ENCODE assay signal across 13 cellular contexts in the genomic region with DNA sequence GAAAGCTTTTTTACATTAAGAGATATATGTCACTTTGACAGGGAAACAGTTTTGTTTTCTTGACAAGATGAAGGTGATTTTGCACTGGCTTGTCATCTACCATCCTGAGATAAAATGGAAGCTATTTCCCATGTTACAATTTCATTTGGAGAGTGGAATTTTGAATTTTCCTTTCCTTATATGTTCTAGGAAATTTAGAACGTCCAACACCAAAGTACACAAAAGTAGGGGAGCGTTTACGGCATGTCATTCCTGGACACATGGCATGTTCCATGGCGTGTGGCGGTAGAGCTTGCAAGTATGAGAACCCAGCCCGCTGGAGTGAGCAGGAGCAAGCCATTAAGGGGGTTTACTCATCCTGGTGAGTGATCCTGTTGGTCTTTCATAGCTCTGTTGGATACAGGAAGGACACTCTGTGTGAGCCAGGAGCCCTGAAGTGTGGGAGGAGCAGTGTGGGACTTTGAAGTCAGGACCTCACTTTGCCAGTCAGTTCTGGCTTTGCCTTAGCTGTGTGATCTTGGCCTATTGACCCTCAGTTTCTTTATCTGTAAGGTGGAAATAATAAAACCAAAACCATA. TPM values are rescaled to one million over a fixed set of nuclear protein-coding genes. Genes with fewer than 3 reads are reported as not detected.
A peak's percentile ranks its signal among the peaks of the same experiment; 100 is the strongest.
DNase-seq lines count a peak whose midpoint lies in the region; TF ChIP-seq lines count a peak whose summit lies in the region.
"Had no signal": no experiment of that assay in that cellular context is flagged by ENCODE, and none has a peak within 500 bp of the region (broad histone marks: within the 10 kb centered on the region; RNA-seq: fewer than 3 reads in every experiment).

No MANE protein-coding gene starts in this region.

- peak; percentile 45 for DNase-seq in EH (ENCODE audit: low read depth)
- peak; percentile 65 for DNase-seq in MG63
- DNase-seq in chondrocyte (ENCODE audit: low spot score), result no peak
- peak; percentile 93 for DNase-seq in mesendoderm
- no peak for DNase-seq in vagina (ENCODE audit: extremely low spot score in 2 of 2)
- DNase-seq in adrenal gland, result no peak
- DNase-seq in retina, result no peak
- no peak for DNase-seq in NCI-H446 treated with DMSO at 0.1 percent for 48 hours (lab: John Stamatoyannopoulos, UW)
- DNase-seq: activated CD8-positive, alpha-beta T cell treated with anti-CD3 and anti-CD28 coated beads, Interleukin-2, amount 10 ng/mL, durations not matched to agents 7 days and 5 days; NCI-H526 treated with DMSO at 0.1 percent for 48 hours; sigmoid colon; T-helper 1 cell had no signal

- H3K79me1 ChIP-seq in mesendoderm (ENCODE audit: low read length), result no peaks in the 10 kb centered on the region

- H3K27me3 Mint-ChIP-seq in chondrocyte (ENCODE audit: low read depth), result no peaks in the 10 kb centered on the region

- H2AK5ac ChIP-seq in mesendoderm (ENCODE audit: low read length), result no peak overlapping the region

- peak overlapping the region; percentile 45 for H3K56ac ChIP-seq in mesendoderm (ENCODE audit: low read length)

- H4K8ac ChIP-seq in mesendoderm (ENCODE audit: low read depth, low read length), result no peak overlapping the region

- TF ChIP-seq CTCF in chondrocyte (IDR thresholded peaks at IDR 0.05) (no peak), vagina (IDR thresholded peaks at IDR 0.05) (no peak), adrenal gland (IDR thresholded peaks at IDR 0.05) (no peak)

- H3K9ac ChIP-seq in mesendoderm (ENCODE audit: low read length), result no peak overlapping the region

- no peak overlapping the region for H3K4me2 ChIP-seq in mesendoderm (ENCODE audit: low read length)

- no peak overlapping the region for H2BK15ac ChIP-seq in mesendoderm (replicated peaks; ENCODE audit: low read depth)

- no peak overlapping the region for H2BK5ac ChIP-seq in mesendoderm (ENCODE audit: low read length)

- H3K36me3 Mint-ChIP-seq in chondrocyte (ENCODE audit: low read depth), result peaks cover 3% of the 10 kb centered on the region

- H2BK120ac ChIP-seq in mesendoderm (ENCODE audit: low read depth, low read length), result no peak overlapping the region

- peaks cover 36% of the 10 kb centered on the region for H3K4me1 Mint-ChIP-seq in chondrocyte (ENCODE audit: low read depth)

- H3K79me2 ChIP-seq in mesendoderm (ENCODE audit: control insufficient read depth, insufficient read depth, low read length), result no peaks in the 10 kb centered on the region

- no peak overlapping the region for H3K4me3 Mint-ChIP-seq in chondrocyte (ENCODE audit: unreplicated experiment)
- H3K4me3 Mint-ChIP-seq: activated CD8-positive, alpha-beta T cell treated with anti-CD3 and anti-CD28 coated beads, Interleukin-2, amount 10 ng/mL, durations not matched to agents 7 days and 5 days had no signal

- H3K9me3 ChIP-seq in MG63 (no peaks in the 10 kb centered on the region), vagina (no peaks in the 10 kb centered on the region), adrenal gland (replicated peaks in 1 of 3) (no peaks in the 10 kb centered on the region)
- H3K9me3 ChIP-seq: esophagus muscularis mucosa, sigmoid colon had no signal

- TF ChIP-seq POLR2A in vagina (IDR thresholded peaks at IDR 0.05), result no peak
- TF ChIP-seq POLR2A in adrenal gland (IDR thresholded peaks at IDR 0.05), result no peak

- H3K23ac ChIP-seq in mesendoderm (ENCODE audit: low read length), result no peak overlapping the region

- no peak overlapping the region for H3K18ac ChIP-seq in mesendoderm (ENCODE audit: low read length)

- H3K4me1 ChIP-seq in mesendoderm (ENCODE audit: control insufficient read depth, low read depth, low read length) (peaks cover 6% of the 10 kb centered on the region), vagina (peaks cover 7% of the 10 kb centered on the region), adrenal gland (replicated peaks in 1 of 2) (peaks cover 0 to 9% of the 10 kb centered on the region in 2 donors)

- H3K4ac ChIP-seq in mesendoderm (ENCODE audit: low read depth, low read length), result no peak overlapping the region

- H3K27ac Mint-ChIP-seq in chondrocyte (ENCODE audit: unreplicated experiment), result peak overlapping the region; percentile 69
- H3K27ac Mint-ChIP-seq: activated CD8-positive, alpha-beta T cell treated with anti-CD3 and anti-CD28 coated beads, Interleukin-2, amount 10 ng/mL, durations not matched to agents 7 days and 5 days had no signal

- H3K27ac ChIP-seq in mesendoderm (ENCODE audit: low read depth, low read length) (no peak overlapping the region), vagina (no peak overlapping the region), adrenal gland (no peak overlapping the region)
- H3K27ac ChIP-seq: esophagus muscularis mucosa had no signal

- H3K4me3 ChIP-seq in MG63 (no peak overlapping the region), mesendoderm (ENCODE audit: low read length) (no peak overlapping the region), vagina (no peak overlapping the region), adrenal gland (no peak overlapping the region)

- intact Hi-C loops in vagina (cut with DNase I) (no loop called here), adrenal gland (cut with DNase I) (no loop called here)

- no peak overlapping the region for H4K5ac ChIP-seq in mesendoderm (ENCODE audit: low read length)

- no peaks in the 10 kb centered on the region for H3K9me3 Mint-ChIP-seq in chondrocyte (ENCODE audit: low read depth)

- H3K36me3 ChIP-seq in MG63 (no peaks in the 10 kb centered on the region; the same call in 1 of the 2 replicates), mesendoderm (ENCODE audit: control insufficient read depth, insufficient read depth, low read length) (no peaks in the 10 kb centered on the region), vagina (no peaks in the 10 kb centered on the region), adrenal gland (replicated peaks in 1 of 2) (no peaks in the 10 kb centered on the region)

- no CpG with 5 or more reads among the region's 6 CpGs for WGBS in mesendoderm (ENCODE audit: extremely low coverage, insufficient coverage, low lambda C conversion rate)
- 90 to 95% (median 94%) methylated on average over 6 of the region's 6 CpGs for whole genome bisulfite sequencing in adrenal gland, 4 donors

- H3K27me3 ChIP-seq in MG63 (no peaks in the 10 kb centered on the region), mesendoderm (ENCODE audit: insufficient read depth, low read length, poor library complexity) (no peaks in the 10 kb centered on the region), vagina (no peaks in the 10 kb centered on the region), adrenal gland (no peaks in the 10 kb centered on the region)
- H3K27me3 ChIP-seq: esophagus muscularis mucosa, sigmoid colon had no signal

RNA-seq across cellular contexts. Expression of a gene that starts 0.9 kb away (rescaled TPM):
- total RNA-seq in MG63 (2014; rRNA removed; shearing (Covaris generic); ENCODE audit: low replicate concordance), result 2.4 and 3.6 TPM in 2 replicates
- total RNA-seq in chondrocyte (14.9 to 24.0 TPM (median 16.0 TPM) in 3 replicates), vagina (13.0 TPM), adrenal gland (10 to 100 TPM in 3 of 8 donors, 1 to 10 TPM in 5; 6.0 to 19.4 (median 8.8) TPM)
- polyA plus RNA-seq in mesendoderm (2013, experiment 1 of 2), result 4.1 TPM
- 4.1 TPM for polyA plus RNA-seq in mesendoderm (2013, experiment 2 of 2)
- polyA plus RNA-seq in adrenal gland, result 10 to 100 TPM in 1 of 3 donors, 1 to 10 TPM in 2; 5.1 to 11.8 (median 10.0) TPM

Comparison
In these comparisons a context has a peak if more than half of its experiments do, and no peak if none do; other contexts are left out.
1. DNase-seq: peak in EH (single experiment), MG63 (single experiment) and mesendoderm (single experiment); none in chondrocyte (single experiment), vagina (0 of 2), adrenal gland (0 of 7), retina (single experiment) and NCI-H446 treated with DMSO at 0.1 percent for 48 hours (single experiment).